ENCODE assay signal across 10 cellular contexts in genomic region chr11:94770563-94771120, GRCh38. TPM values are rescaled to one million over a fixed set of nuclear protein-coding genes. Genes with fewer than 3 reads are reported as not detected.
A peak's percentile ranks its signal among the peaks of the same experiment; 100 is the strongest.
DNase-seq lines count a peak whose midpoint lies in the region; ATAC-seq, FAIRE-seq and TF ChIP-seq lines count a peak whose summit lies in the region.
"Had no signal": no experiment of that assay in that cellular context is flagged by ENCODE, and none has a peak within 500 bp of the region (broad histone marks: within the 10 kb centered on the region; RNA-seq: fewer than 3 reads in every experiment).

No MANE protein-coding gene starts in this region.

- in situ Hi-C loops in Panc1 (cut with HindIII; ENCODE audit: low pct_unique_long_range_greater_than_20kb, low sequenced_read_pairs) (no loop called here), gastrocnemius medialis (cut with MboI; ENCODE audit: low sequenced_read_pairs in 4 of 4) (loop anchor here in 1 of 4 donors (25.0 kb wide), 1 partner anchor 317 kb away; the partner anchor contains the start of gene ENDOD1)

- H3K27ac ChIP-seq in Panc1 (ENCODE audit: low read length) (no peak overlapping the region), gastrocnemius medialis (peak overlapping the region; percentile 96 to 98 (median 98))
- H3K27ac ChIP-seq: right lobe of liver had no signal

- DNase-seq in Panc1 (ENCODE audit: low read depth, low spot score) (no peak), fibroblast of villous mesenchyme (ENCODE audit: low read depth) (no peak), gastrocnemius medialis (no peak), NCI-H345 treated with DMSO at 0.1 percent for 48 hours (lab: John Stamatoyannopoulos, UW; ENCODE audit: unreplicated experiment) (no peak), mucosa of gallbladder (ENCODE audit: low spot score) (no peak), GM12891 (ENCODE audit: insufficient read length, low spot score) (no peak)
- DNase-seq: activated effector memory CD4-positive, alpha-beta T cell treated with anti-CD3 and anti-CD28 coated beads, Interleukin-2, amount 50 U/mL, for 16 hours; right lobe of liver had no signal

- peaks cover 32% of the 10 kb centered on the region for H3K4me1 ChIP-seq in Panc1 (ENCODE audit: control insufficient read depth, insufficient read depth, low read length)
- H3K4me1 ChIP-seq in gastrocnemius medialis, result peaks cover 50 to 62% of the 10 kb centered on the region in 2 donors

- FAIRE-seq in GM12891 (lab: Jason Lieb, UNC), result no peak

- TSS peak; percentile 62 for BruUV-seq in Panc1 (replicated peaks; lab: Mats Ljungman, UMichigan)

- H3K4me3 ChIP-seq in GM08714 (ENCODE audit: low read length) (peak overlapping the region; percentile 86; the same call in 1 of the 2 replicates), Panc1 (ENCODE audit: low read depth in 2 of 2, low read length in 2 of 2) (no peak overlapping the region), fibroblast of villous mesenchyme (ENCODE audit: low read depth, low read length) (peak overlapping the region; percentile 85), gastrocnemius medialis (peak overlapping the region; percentile 91 to 97 (median 94))

- POLR2A ChIA-PET in Panc1 (lab: Charles Lee), result no interaction called here

- TF ChIP-seq CTCF in Panc1 (IDR thresholded peaks at IDR 0.05) (no peak), fibroblast of villous mesenchyme (IDR thresholded peaks at IDR 0.05; ENCODE audit: insufficient read depth, low read depth, low read length) (no peak), gastrocnemius medialis (IDR thresholded peaks at IDR 0.05 in 4 of 5, conservative IDR thresholded peaks at IDR 0.05 in 1 of 5) (no peak)

- intact Hi-C loops in Panc1 (cut with micrococcal nuclease; ENCODE audit: unreplicated experiment) (no loop called here), gastrocnemius medialis (cut with DNase I; ENCODE audit: low total_unique reads) (no loop called here)

- ATAC-seq in Panc1 (no peak), gastrocnemius medialis (no peak)
- ATAC-seq in activated CD4-positive, CD25-positive, alpha-beta regulatory T cell treated with anti-CD3 and anti-CD28 coated beads, Interleukin-2, amount 50 U/mL, for 24 hours, result no peak
- ATAC-seq: right lobe of liver had no signal

- H3K36me3 ChIP-seq in Panc1 (ENCODE audit: control insufficient read depth, insufficient read depth, low read length) (peaks cover 6% of the 10 kb centered on the region; the same call in 1 of the 2 replicates), gastrocnemius medialis (no peaks in the 10 kb centered on the region)
- H3K36me3 ChIP-seq: right lobe of liver had no signal

- H3K27me3 ChIP-seq in Panc1 (ENCODE audit: control insufficient read depth, insufficient read depth, low read length), result peaks cover 23% of the 10 kb centered on the region
- H3K27me3 ChIP-seq in gastrocnemius medialis, result no peaks in the 10 kb centered on the region
- H3K27me3 ChIP-seq: right lobe of liver had no signal

- TF ChIP-seq POLR2A in gastrocnemius medialis (IDR thresholded peaks at IDR 0.05), result no peak
- no peak for TF ChIP-seq POLR2A in GM12891 (IDR thresholded peaks at IDR 0.05; ENCODE audit: low read depth, low read length)

- CTCF ChIA-PET in Panc1 (lab: Charles Lee), result no interaction called here

- H3K9me3 ChIP-seq in Panc1 (ENCODE audit: control insufficient read depth, insufficient read depth, low read depth, low read length) (no peaks in the 10 kb centered on the region), gastrocnemius medialis (no peaks in the 10 kb centered on the region)
- H3K9me3 ChIP-seq: right lobe of liver had no signal

TF ChIP-seq in GM12891, 5 proteins besides CTCF, POLR2A, EP300 and RAD21:
- no peak for TF ChIP-seq SPI1 (IDR thresholded peaks at IDR 0.05; ENCODE audit: low read depth, low read length)
- TF ChIP-seq POLR2AphosphoS5 (IDR thresholded peaks at IDR 0.05; ENCODE audit: low read depth, low read length), result no peak
- no peak for TF ChIP-seq PAX5 (IDR thresholded peaks at IDR 0.05; ENCODE audit: insufficient read depth, low read length, severe bottlenecking)
- no peak for TF ChIP-seq TAF1 (IDR thresholded peaks at IDR 0.05; ENCODE audit: low read depth, low read length)
- TF ChIP-seq POU2F2 (IDR thresholded peaks at IDR 0.05; ENCODE audit: low read depth, low read length), result no peak

RNA-seq across cellular contexts. Expression of gene AMOTL1, which starts 2.5 kb away (rescaled TPM):
- total RNA-seq in Panc1 (2021; ENCODE audit: unreplicated experiment), result 16.0 TPM
- polyA plus RNA-seq in Panc1 (2012; ENCODE audit: insufficient read length), result 9.2 TPM
- total RNA-seq in fibroblast of villous mesenchyme, result 25.9 and 27.7 TPM in 2 replicates
- total RNA-seq in gastrocnemius medialis, result 100 to 1,000 TPM; 150 to 393 (median 244) TPM
- total RNA-seq in mucosa of gallbladder, result 54.3 TPM
- polyA plus RNA-seq in GM12891 (2012; ENCODE audit: low read depth, missing spikeins), result 0.71 TPM

Comparison
In these comparisons a context has a peak if more than half of its experiments do, and no peak if none do; other contexts are left out.
1. H3K4me3 ChIP-seq: peak in GM08714 (single experiment), fibroblast of villous mesenchyme (single experiment) and gastrocnemius medialis (4 of 4); none in Panc1 (0 of 2).